In the genomic region with DNA sequence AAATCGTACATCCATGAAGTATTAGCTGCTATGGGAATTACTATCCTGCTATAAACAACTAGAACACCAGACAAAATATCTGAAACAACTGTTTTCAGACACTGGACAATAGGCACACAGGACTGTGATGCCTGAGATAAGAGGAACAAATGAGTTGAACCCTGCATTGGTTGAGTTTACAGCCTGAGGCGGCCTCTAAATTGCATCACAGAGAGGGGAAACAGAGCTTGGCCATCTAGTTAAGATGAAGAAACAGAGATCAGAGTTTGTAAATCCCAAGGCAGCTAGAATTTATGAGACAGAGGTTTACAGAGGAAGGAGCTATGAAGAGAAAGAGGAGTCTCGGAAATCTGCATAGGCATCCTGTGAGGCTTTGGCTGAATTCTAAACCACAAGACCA, we compare ENCODE assay signal across 27 cellular contexts. TPM values are rescaled to one million over a fixed set of nuclear protein-coding genes. Genes with fewer than 3 reads are reported as not detected.
"Had no signal": no experiment of that assay in that cellular context is flagged by ENCODE, and none has a peak within 500 bp of the region (broad histone marks: within the 10 kb centered on the region; RNA-seq: fewer than 3 reads in every experiment).

No MANE protein-coding gene starts in this region.

- H3K27me3 ChIP-seq: ascending aorta, brain microvascular endothelial cell, foreskin keratinocyte, hepatocyte, left lung, neural progenitor cell, sigmoid colon, spleen, stomach, suprapubic skin, tibial nerve had no signal

- ATAC-seq: activated CD4-positive, CD25-positive, alpha-beta regulatory T cell treated with anti-CD3 and anti-CD28 coated beads, Interleukin-2, amount 50 U/mL, for 24 hours; foreskin keratinocyte; left lung; naive thymus-derived CD8-positive, alpha-beta T cell had no signal

- H3K4me3 ChIP-seq: ascending aorta, hepatocyte, left lung, neural progenitor cell, sigmoid colon, spleen, stomach, suprapubic skin, tibial nerve had no signal

- H3K4me1 ChIP-seq: ascending aorta, left lung, neural progenitor cell, sigmoid colon, spleen, stomach, suprapubic skin, tibial nerve had no signal

- DNase-seq: activated CD4-positive, alpha-beta memory T cell treated with anti-CD3 and anti-CD28 coated beads, Interleukin-2, amount 10 ng/mL, durations not matched to agents 7 days and 5 days; activated CD4-positive, alpha-beta T cell treated with anti-CD3 and anti-CD28 coated beads, Interleukin-2, amount 10 ng/mL, durations not matched to agents 24 days and 14 days; activated effector memory CD4-positive, alpha-beta T cell treated with anti-CD3 and anti-CD28 coated beads, Interleukin-2, amount 50 U/mL, for 16 hours; brain microvascular endothelial cell; caudate nucleus; effector CD4-positive, alpha-beta T cell; erythroblast; foreskin keratinocyte; immature natural killer cell; left lung; mammary epithelial cell; naive thymus-derived CD8-positive, alpha-beta T cell; retina; sigmoid colon; spleen; stimulated activated CD4-positive, alpha-beta T cell treated with anti-CD3 and anti-CD28 coated beads, Interleukin-4, amount 100 ng/mL, for 24 hours; stomach had no signal

- H3K9me3 ChIP-seq: ascending aorta, left lung, sigmoid colon, suprapubic skin had no signal

- H3K27ac ChIP-seq: ascending aorta, brain microvascular endothelial cell, foreskin keratinocyte, hepatocyte, neural progenitor cell, sigmoid colon, stomach, suprapubic skin, tibial nerve, VCaP had no signal

- H3K36me3 ChIP-seq: ascending aorta, brain microvascular endothelial cell, left lung, neural progenitor cell, sigmoid colon, stomach, suprapubic skin, tibial nerve had no signal

RNA-seq across cellular contexts. Expression of gene OIT3, which starts 41.1 kb away (rescaled TPM):
- total RNA-seq: activated CD4-positive, alpha-beta memory T cell treated with anti-CD3 and anti-CD28 coated beads, Interleukin-2, amount 10 ng/mL, durations not matched to agents 7 days and 5 days; activated CD4-positive, alpha-beta T cell treated with anti-CD3 and anti-CD28 coated beads, Interleukin-2, amount 10 ng/mL, durations not matched to agents 24 days and 14 days; ascending aorta; foreskin keratinocyte; glomerular endothelial cell; hepatocyte; kidney epithelial cell; naive thymus-derived CD8-positive, alpha-beta T cell; sigmoid colon; suprapubic skin; T-helper 2 cell treated with Interferon-gamma antibody and Interleukin-4, amounts not matched to agents 100 ng/mL and 5 ng/mL, for 36 hours; tibial nerve had no signal
